ENCODE assay signal across 25 cellular contexts in genomic region chr7:70420263-70420662, GRCh38.
"Had no signal": no experiment of that assay in that cellular context is flagged by ENCODE, and none has a peak within 500 bp of the region (broad histone marks: within the 10 kb centered on the region; RNA-seq: fewer than 3 reads in every experiment).

No MANE protein-coding gene starts in this region.

- H3K4me1 Mint-ChIP-seq: activated naive CD8-positive, alpha-beta T cell treated with anti-CD3 and anti-CD28 coated beads for 36 hours; naive thymus-derived CD4-positive, alpha-beta T cell had no signal

- H3K4me3 ChIP-seq: coronary artery, heart right ventricle, left lung, lung, ovary, psoas muscle, right atrium auricular region, spleen, thoracic aorta, vagina had no signal

- H3K36me3 ChIP-seq: heart right ventricle, left lung, neutrophil, ovary, right atrium auricular region, spleen, thoracic aorta, vagina, WERI-Rb-1 had no signal

- H3K27me3 ChIP-seq: heart right ventricle, left lung, neutrophil, ovary, right atrium auricular region, spleen, vagina had no signal

- H3K27me3 Mint-ChIP-seq: naive thymus-derived CD4-positive, alpha-beta T cell had no signal

- ATAC-seq: heart right ventricle; left lung; naive thymus-derived CD4-positive, alpha-beta T cell; psoas muscle had no signal

- H3K4me3 Mint-ChIP-seq: activated naive CD8-positive, alpha-beta T cell treated with anti-CD3 and anti-CD28 coated beads for 36 hours; naive thymus-derived CD4-positive, alpha-beta T cell; type B pancreatic cell had no signal

- H3K4me1 ChIP-seq: heart right ventricle, left lung, psoas muscle, right atrium auricular region, vagina had no signal

- H3K36me3 Mint-ChIP-seq: activated naive CD8-positive, alpha-beta T cell treated with anti-CD3 and anti-CD28 coated beads for 36 hours; naive thymus-derived CD4-positive, alpha-beta T cell had no signal

- DNase-seq: activated CD4-positive, alpha-beta T cell treated with anti-CD3 and anti-CD28 coated beads, Interleukin-2, amount 50 U/mL, for 1 hour; activated CD4-positive, CD25-positive, alpha-beta regulatory T cell treated with anti-CD3 and anti-CD28 coated beads, Interleukin-2, amount 50 U/mL, for 72 hours; activated CD8-positive, alpha-beta memory T cell treated with anti-CD3 and anti-CD28 coated beads, Interleukin-2, amount 50 U/mL, for 48 hours; activated naive CD4-positive, alpha-beta T cell treated with Interleukin-2 at 50 U/mL for 16 hours; activated naive CD8-positive, alpha-beta T cell treated with anti-CD3 and anti-CD28 coated beads for 36 hours; activated T-cell treated with anti-CD3 and anti-CD28 coated beads, Interleukin-2, amount 50 U/mL, for 48 hours; cerebellar nuclear complex; heart right ventricle; left lung; naive thymus-derived CD4-positive, alpha-beta T cell; ovary; psoas muscle; spleen; stimulated activated CD4-positive, alpha-beta T cell treated with anti-CD3 and anti-CD28 coated beads, Interleukin-4, amount 100 ng/mL, for 1 hour; stimulated activated naive CD4-positive, alpha-beta T cell treated with Interleukin-2 at 50 U/mL for 16 hours; WERI-Rb-1 had no signal

- FAIRE-seq: TTC549 had no signal

- H3K9me3 Mint-ChIP-seq: activated naive CD8-positive, alpha-beta T cell treated with anti-CD3 and anti-CD28 coated beads for 36 hours; naive thymus-derived CD4-positive, alpha-beta T cell; type B pancreatic cell had no signal

- H3K27ac ChIP-seq: coronary artery, epithelial cell of prostate, heart right ventricle, left lung, neutrophil, ovary, psoas muscle, right atrium auricular region, spleen, thoracic aorta, vagina, WERI-Rb-1 had no signal

- H3K9me3 ChIP-seq: heart right ventricle, left lung, neutrophil, ovary, psoas muscle, right atrium auricular region, spleen, thoracic aorta, vagina had no signal

- H3K27ac Mint-ChIP-seq: activated naive CD8-positive, alpha-beta T cell treated with anti-CD3 and anti-CD28 coated beads for 36 hours; naive thymus-derived CD4-positive, alpha-beta T cell; type B pancreatic cell had no signal
